Comparison of ENCODE assay signal across 9 cellular contexts in the genomic region with DNA sequence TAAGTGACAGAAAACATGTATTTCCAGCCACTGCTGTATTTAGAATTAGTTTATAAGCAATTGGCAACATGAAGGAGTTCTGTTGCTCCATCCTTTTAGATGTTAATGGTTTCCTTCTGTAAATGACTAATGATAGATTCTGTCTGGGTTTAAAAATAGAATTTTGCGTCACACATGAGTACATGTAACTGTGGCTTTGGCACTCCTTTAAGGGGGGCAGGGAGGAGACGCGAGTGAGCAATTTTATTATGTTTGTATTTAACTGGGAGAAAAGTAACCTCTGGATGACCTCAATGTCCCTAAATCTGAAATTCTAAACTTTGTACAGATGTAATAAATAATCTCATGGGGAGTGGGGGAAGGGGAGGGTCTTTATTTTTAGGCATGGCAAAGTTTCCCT.
DNase-seq lines count a peak whose midpoint lies in the region; ATAC-seq and TF ChIP-seq lines count a peak whose summit lies in the region.
"Had no signal": no experiment of that assay in that cellular context is flagged by ENCODE, and none has a peak within 500 bp of the region (broad histone marks: within the 10 kb centered on the region; RNA-seq: fewer than 3 reads in every experiment).

No MANE protein-coding gene starts in this region.

- peak overlapping the region; percentile 44 for H3K4me3 ChIP-seq in psoas muscle

- H3K4me1 ChIP-seq in psoas muscle, result peaks cover 22% of the 10 kb centered on the region

- intact Hi-C loops in psoas muscle (cut with DNase I), result no loop called here

- TF ChIP-seq CTCF in psoas muscle (IDR thresholded peaks at IDR 0.05), result no peak

- H3K36me3 Mint-ChIP-seq in activated CD8-positive, alpha-beta memory T cell treated with anti-CD3 and anti-CD28 coated beads, Interleukin-2, amount 10 ng/mL, durations not matched to agents 7 days and 5 days, result peaks cover 7% of the 10 kb centered on the region

- CTCF ChIA-PET in activated CD8-positive, alpha-beta memory T cell treated with anti-CD3 and anti-CD28 coated beads, Interleukin-2, amount 10 ng/mL, durations not matched to agents 7 days and 5 days (lab: Charles Lee), result no interaction called here

- no peaks in the 10 kb centered on the region for H3K9me3 Mint-ChIP-seq in activated CD8-positive, alpha-beta memory T cell treated with anti-CD3 and anti-CD28 coated beads, Interleukin-2, amount 10 ng/mL, durations not matched to agents 7 days and 5 days (ENCODE audit: low read depth)

- H3K9me3 ChIP-seq in psoas muscle, result no peaks in the 10 kb centered on the region

- DNase-seq in DMS79 treated with DMSO at 0.1 percent for 48 hours (lab: John Stamatoyannopoulos, UW), result peak; percentile 6
- DNase-seq in DMS79 (lab: John Stamatoyannopoulos, UW), result no peak
- peak; percentile 29 for DNase-seq in NCI-H1092 treated with DMSO at 0.1 percent for 48 hours (lab: John Stamatoyannopoulos, UW)
- DNase-seq in epithelial cell of prostate (ENCODE audit: low read depth, low spot score), result peak; percentile 67
- DNase-seq in psoas muscle, result peak; percentile 55 to 62
- DNase-seq in NCI-H345 treated with DMSO at 0.1 percent for 48 hours (lab: John Stamatoyannopoulos, UW; ENCODE audit: unreplicated experiment), result no peak
- no peak for DNase-seq in anterior cingulate cortex (lab: John Stamatoyannopoulos, UW)
- DNase-seq in activated CD8-positive, alpha-beta memory T cell treated with anti-CD3 and anti-CD28 coated beads, Interleukin-2, amount 10 ng/mL, durations not matched to agents 7 days and 5 days, result no peak

- peak overlapping the region; percentile 83 for H3K27ac ChIP-seq in epithelial cell of prostate
- H3K27ac ChIP-seq in psoas muscle, result peak overlapping the region; percentile 77
- H3K27ac ChIP-seq: VCaP had no signal

- H3K4me1 Mint-ChIP-seq in activated CD8-positive, alpha-beta memory T cell treated with anti-CD3 and anti-CD28 coated beads, Interleukin-2, amount 10 ng/mL, durations not matched to agents 7 days and 5 days, result no peaks in the 10 kb centered on the region

- H3K27me3 Mint-ChIP-seq in activated CD8-positive, alpha-beta memory T cell treated with anti-CD3 and anti-CD28 coated beads, Interleukin-2, amount 10 ng/mL, durations not matched to agents 7 days and 5 days, result no peaks in the 10 kb centered on the region

- 0 to 7% (median 1%) methylated on average over 3 of the region's 3 CpGs for WGBS in psoas muscle, 3 donors

- no peak overlapping the region for H3K27ac Mint-ChIP-seq in activated CD8-positive, alpha-beta memory T cell treated with anti-CD3 and anti-CD28 coated beads, Interleukin-2, amount 10 ng/mL, durations not matched to agents 7 days and 5 days

- H3K27me3 ChIP-seq in psoas muscle (ENCODE audit: insufficient read depth in 3 of 3, low read length in 2 of 3), result no peaks in the 10 kb centered on the region

- no peak overlapping the region for H3K4me3 Mint-ChIP-seq in activated CD8-positive, alpha-beta memory T cell treated with anti-CD3 and anti-CD28 coated beads, Interleukin-2, amount 10 ng/mL, durations not matched to agents 7 days and 5 days

- H3K36me3 ChIP-seq in psoas muscle (ENCODE audit: insufficient read depth in 1 of 2, low read depth in 1 of 2), result peaks cover 8 to 33% of the 10 kb centered on the region in 2 donors

- peak; percentile 90 to 98 (median 96) for ATAC-seq in psoas muscle
- ATAC-seq in activated CD8-positive, alpha-beta memory T cell treated with anti-CD3 and anti-CD28 coated beads, Interleukin-2, amount 10 ng/mL, durations not matched to agents 7 days and 5 days, result no peak

Comparison
In these comparisons a context has a peak if more than half of its experiments do, and no peak if none do; other contexts are left out.
1. DNase-seq: peak in DMS79 treated with DMSO at 0.1 percent for 48 hours (single experiment), NCI-H1092 treated with DMSO at 0.1 percent for 48 hours (single experiment), epithelial cell of prostate (single experiment) and psoas muscle (2 of 2); none in DMS79 (single experiment), NCI-H345 treated with DMSO at 0.1 percent for 48 hours (single experiment), anterior cingulate cortex (0 of 58) and activated CD8-positive, alpha-beta memory T cell treated with anti-CD3 and anti-CD28 coated beads, Interleukin-2, amount 10 ng/mL, durations not matched to agents 7 days and 5 days (single experiment).